ENCODE assay signal across 34 cellular contexts in genomic region chr4:127610488-127610887, GRCh38.
"Had no signal": no experiment of that assay in that cellular context is flagged by ENCODE, and none has a peak within 500 bp of the region (broad histone marks: within the 10 kb centered on the region; RNA-seq: fewer than 3 reads in every experiment).

No MANE protein-coding gene starts in this region.

- H3K27me3 ChIP-seq: MG63 had no signal

- H3K4me3 ChIP-seq: MG63 had no signal

- H3K27ac ChIP-seq: KMS-11 had no signal

- H3K36me3 ChIP-seq: MG63 had no signal

- DNase-seq: Karpas-422, Kasumi-1, MG63, MM.1S, MV-4-11, NCI-H1048, NCI-H1092, NCI-H1092 treated with DMSO at 0.1 percent for 48 hours, NCI-H1105, NCI-H1105 treated with DMSO at 0.1 percent for 48 hours, NCI-H1417, NCI-H1417 treated with DMSO at 0.1 percent for 48 hours, NCI-H1436, NCI-H1436 treated with DMSO at 0.1 percent for 48 hours, NCI-H146, NCI-H1694, NCI-H1694 treated with DMSO at 0.1 percent for 48 hours, NCI-H187, NCI-H187 treated with DMSO at 0.1 percent for 48 hours, NCI-H1930, NCI-H2029, NCI-H2029 treated with DMSO at 0.1 percent for 48 hours, NCI-H2081, NCI-H2081 treated with DMSO at 0.1 percent for 48 hours, NCI-H2107, NCI-H2171, NCI-H2171 treated with DMSO at 0.1 percent for 48 hours, NCI-H2227 treated with DMSO at 0.1 percent for 48 hours, NCI-H226, NCI-H345, NCI-H446, NCI-H446 treated with DMSO at 0.1 percent for 48 hours, NCI-H510A had no signal

- H3K9me3 ChIP-seq: MG63 had no signal
